Comparison of ENCODE assay signal across 29 cellular contexts in the genomic region with DNA sequence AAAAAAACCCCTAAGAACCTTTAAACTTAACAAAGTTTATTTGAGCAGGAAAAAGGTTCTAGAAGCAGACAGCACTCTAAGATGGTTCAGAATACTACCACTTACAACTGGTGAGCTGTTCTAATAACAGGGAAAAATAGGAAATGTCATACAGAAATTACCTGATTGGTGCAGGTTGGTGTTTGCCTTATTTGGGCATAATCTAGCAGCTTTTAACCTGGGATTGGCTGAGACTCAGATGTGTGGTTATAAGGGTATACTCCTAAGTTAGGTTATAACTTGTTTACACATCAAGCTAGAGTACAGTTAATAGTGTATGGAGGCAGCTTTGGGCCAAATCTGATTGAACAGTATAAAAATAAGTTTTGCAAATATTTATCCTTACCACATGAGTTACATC. TPM values are rescaled to one million over a fixed set of nuclear protein-coding genes. Genes with fewer than 3 reads are reported as not detected.
A peak's percentile ranks its signal among the peaks of the same experiment; 100 is the strongest.
DNase-seq lines count a peak whose midpoint lies in the region; ATAC-seq, FAIRE-seq and TF ChIP-seq lines count a peak whose summit lies in the region.
"Had no signal": no experiment of that assay in that cellular context is flagged by ENCODE, and none has a peak within 500 bp of the region (broad histone marks: within the 10 kb centered on the region; RNA-seq: fewer than 3 reads in every experiment).

No MANE protein-coding gene starts in this region.

- CTCF ChIA-PET in H1 (lab: Charles Lee; ENCODE audit: partially characterized antibody) = interaction anchor here (0.9 to 1.9 kb wide), 8 partner anchors 12 to 290 kb away, joined by 3 to 7 read pairs (median 4); no protein-coding TSS in a partner anchor

- peaks cover 0 to 3% (median 0%) of the 10 kb centered on the region in 4 experiments; a peak in 1 of 7 replicates for H3K4me1 ChIP-seq in H1 (replicated peaks in 1 of 4; ENCODE audit: control insufficient read depth in 3 of 4, insufficient read depth in 4 of 4, low read length in 3 of 4)
- H3K4me1 ChIP-seq: prostate gland had no signal

- H3K9me3 ChIP-seq in H1 (ENCODE audit: insufficient read depth in 2 of 2, low read depth in 1 of 2, low read length in 1 of 2) = no peaks in the 10 kb centered on the region
- H3K9me3 ChIP-seq: left lung, prostate gland, thoracic aorta had no signal

- H4K8ac ChIP-seq in H1 (ENCODE audit: extremely low read depth, insufficient read depth, low read length) = no peak overlapping the region

- no peak for TF ChIP-seq POLR2A in H1 (IDR thresholded peaks at IDR 0.05; ENCODE audit: control extremely low read depth in 1 of 2, low read depth in 2 of 2, low read length in 2 of 2)

- no peak overlapping the region for H3K4me2 ChIP-seq in H1 (ENCODE audit: insufficient read depth in 1 of 2, low read depth in 2 of 2, low read length in 2 of 2)
- H3K4me2 ChIP-seq: hepatocyte had no signal

- no peak overlapping the region for H2BK5ac ChIP-seq in H1 (ENCODE audit: low read depth, low read length)

- H3K4me3 ChIP-seq in H1 (ENCODE audit: extremely low read depth in 1 of 4, insufficient read depth in 2 of 4, low read depth in 3 of 4, low read length in 4 of 4) = no peak overlapping the region
- H3K4me3 ChIP-seq: hepatocyte, left lung, prostate gland, thoracic aorta had no signal

- no peak overlapping the region for H3K18ac ChIP-seq in H1 (ENCODE audit: extremely low read depth, low read length)

- FAIRE-seq in H1 (lab: Jason Lieb, UNC) = peak; percentile 13

- no peak overlapping the region for H2BK12ac ChIP-seq in H1 (ENCODE audit: low read depth, low read length)

- peaks cover 0 to 2% of the 10 kb centered on the region in 2 experiments for H4K20me1 ChIP-seq in H1 (replicated peaks in 1 of 2; ENCODE audit: control insufficient read depth in 1 of 2, insufficient read depth in 2 of 2, low read length in 2 of 2)

- peaks cover 0 to 68% of the 10 kb centered on the region in 2 experiments; a peak in 3 of 4 replicates for H3K79me2 ChIP-seq in H1 (ENCODE audit: control insufficient read depth in 1 of 2, insufficient read depth in 2 of 2, low read length in 2 of 2)

- DNase-seq in NCI-H146 (lab: John Stamatoyannopoulos, UW) = peak; percentile 2
- no peak for DNase-seq in NCI-H146 treated with DMSO at 0.1 percent for 48 hours (lab: John Stamatoyannopoulos, UW; ENCODE audit: unreplicated experiment)
- peak; percentile 24 for DNase-seq in RPMI7951 (ENCODE audit: low read depth)
- no peak for DNase-seq in H1 (ENCODE audit: low read depth in 1 of 2, low spot score in 2 of 2)
- peak; percentile 61 for DNase-seq in renal cortical epithelial cell (ENCODE audit: low read depth)
- DNase-seq in activated CD4-positive, CD25-positive, alpha-beta regulatory T cell (lab: John Stamatoyannopoulos, UW) = no peak
- DNase-seq in activated effector memory CD4-positive, alpha-beta T cell treated with anti-CD3 and anti-CD28 coated beads, Interleukin-2, amount 50 U/mL, for 16 hours = no peak
- DNase-seq: 8988T; activated CD4-positive, alpha-beta T cell treated with anti-CD3 and anti-CD28 coated beads for 48 hours; activated CD8-positive, alpha-beta memory T cell treated with anti-CD3 and anti-CD28 coated beads for 24 hours; activated gamma-delta T cell; brain microvascular endothelial cell; CD4-positive, CD25-positive, alpha-beta regulatory T cell; effector CD8-positive, alpha-beta T cell; foreskin melanocyte; KBM-7; left lung; NCI-H1417; NCI-H2107; NCI-H446; NCI-H82; stimulated activated CD4-positive, alpha-beta T cell treated with anti-CD3 and anti-CD28 coated beads, Interleukin-15, amount 100 ng/mL, for 24 hours; stimulated activated naive CD8-positive, alpha-beta T cell treated with anti-CD3 and anti-CD28 coated beads, Interleukin-15, Interleukin-2, amounts not matched to agents 100 U/mL and 50 U/mL, for 24 hours; T-helper 17 cell had no signal

- no peak overlapping the region for H3K56ac ChIP-seq in H1 (replicated peaks; ENCODE audit: insufficient read length, low read depth, low read length)

- no peak for TF ChIP-seq EP300 in H1 (IDR thresholded peaks at IDR 0.05; ENCODE audit: borderline replicate concordance in 1 of 2, low read depth in 2 of 2, low read length in 2 of 2)

- no peak overlapping the region for H4K5ac ChIP-seq in H1 (ENCODE audit: insufficient read length, low read depth, low read length)

- ATAC-seq in GM19455 (IDR thresholded peaks at IDR 0.05; ENCODE audit: unreplicated experiment) = no peak
- ATAC-seq: left lung; stimulated activated naive CD8-positive, alpha-beta T cell treated with anti-CD3 and anti-CD28 coated beads, Interleukin-15, Interleukin-2, amounts not matched to agents 100 U/mL and 50 U/mL, for 24 hours; T-helper 17 cell had no signal

- POLR2A ChIA-PET in H1 (lab: Charles Lee; ENCODE audit: partially characterized antibody) = no interaction called here

- no peaks in the 10 kb centered on the region; the same call in 1 of the 2 replicates for H3K23me2 ChIP-seq in H1 (ENCODE audit: low read depth, low read length)

- no peak overlapping the region for H2AK5ac ChIP-seq in H1 (ENCODE audit: low read depth, low read length)

- no peak for TF ChIP-seq RAD21 in H1 (IDR thresholded peaks at IDR 0.05 in 1 of 2, conservative IDR thresholded peaks at IDR 0.05 in 1 of 2; ENCODE audit: low read depth in 2 of 2, low read length in 2 of 2)

- H3K23ac ChIP-seq in H1 (ENCODE audit: insufficient read length) = no peak overlapping the region

- no peak overlapping the region for H3K4ac ChIP-seq in H1 (replicated peaks; ENCODE audit: insufficient read length, low read depth, low read length)

- no peak overlapping the region for H3K9ac ChIP-seq in H1 (replicated peaks in 1 of 4; ENCODE audit: extremely low read depth in 1 of 4, low read depth in 3 of 4, low read length in 3 of 4)

- no peak for TF ChIP-seq CTCF in H1 (IDR thresholded peaks at IDR 0.05; ENCODE audit: control extremely low read depth in 1 of 3, insufficient read depth in 1 of 3, low read depth in 1 of 3, low read length in 3 of 3)

- H3K79me1 ChIP-seq in H1 (ENCODE audit: low read depth, low read length) = no peaks in the 10 kb centered on the region

- H2BK15ac ChIP-seq in H1 (ENCODE audit: low read length) = no peak overlapping the region

- H2BK120ac ChIP-seq in H1 (replicated peaks; ENCODE audit: low read depth, low read length) = no peak overlapping the region

- no peaks in the 10 kb centered on the region for H3K27me3 ChIP-seq in H1 (replicated peaks in 1 of 4; ENCODE audit: control insufficient read depth in 3 of 4, extremely low read depth in 1 of 4, insufficient read depth in 3 of 4, low read length in 3 of 4)
- H3K27me3 ChIP-seq: brain microvascular endothelial cell, hepatocyte, left lung had no signal

- H3K14ac ChIP-seq in H1 (ENCODE audit: insufficient read length) = no peak overlapping the region

- no peak overlapping the region for H3K27ac ChIP-seq in H1 (ENCODE audit: low read depth, low read length)
- H3K27ac ChIP-seq: brain microvascular endothelial cell, hepatocyte, left lung, prostate gland, RWPE1, thoracic aorta had no signal

- H3K36me3 ChIP-seq in H1 (ENCODE audit: control insufficient read depth in 2 of 4, insufficient read depth in 4 of 4, low read length in 3 of 4) = no peaks in the 10 kb centered on the region
- H3K36me3 ChIP-seq: brain microvascular endothelial cell, left lung, prostate gland, thoracic aorta had no signal

- no peak overlapping the region for H2BK20ac ChIP-seq in H1 (ENCODE audit: low read length)

- no peak overlapping the region for H2AFZ ChIP-seq in H1 (ENCODE audit: low read length)
- H2AFZ ChIP-seq: hepatocyte had no signal

- H4K91ac ChIP-seq in H1 (replicated peaks; ENCODE audit: insufficient read length, low read length) = no peak overlapping the region

TF ChIP-seq in H1, 55 proteins besides CTCF, POLR2A, EP300 and RAD21:
- peak; percentile 99 for TF ChIP-seq SRF (IDR thresholded peaks at IDR 0.05; ENCODE audit: low read depth, low read length)
- no peak for TF ChIP-seq KDM4A (IDR thresholded peaks at IDR 0.05; ENCODE audit: low read depth, low read length, severe bottlenecking)

RNA-seq across cellular contexts. Expression of a gene that starts 59.8 kb away (rescaled TPM):
- total RNA-seq in RPMI7951 (2014; rRNA removed; shearing (Covaris generic)) = 40.1 and 46.7 TPM in 2 replicates
- 70.7 and 71.3 TPM in 2 replicates for total RNA-seq in H1 (2021; fragmentation: NEBNext Ultra II Directional; extraction: Animal tissue kit (Norgen Biotek cat#: 25700))
- polyA plus RNA-seq in H1 (2011; rRNA removed) = 18.2 and 23.3 TPM in 2 replicates
- 37.2 TPM for polyA plus RNA-seq in H1 (2011; cell fraction: cytosol; rRNA removed)
- 18.9 TPM for polyA plus RNA-seq in H1 (2011; cell fraction: nucleus; rRNA removed)
- 28.3 to 57.0 TPM (median 38.8 TPM) in 4 replicates for polyA plus RNA-seq in H1 (2012, experiment 1 of 2)
- polyA plus RNA-seq in H1 (2012, experiment 2 of 2) = 9.5 TPM
- polyA plus RNA-seq in H1 (2013, experiment 1 of 2) = 32.7 TPM
- polyA plus RNA-seq in H1 (2013, experiment 2 of 2) = 32.6 TPM
- 34.0 and 85.2 TPM in 2 replicates for polyA minus RNA-seq in H1 (2011; rRNA and poly(A)+ RNA removed)
- polyA minus RNA-seq in H1 (2011; cell fraction: cytosol; rRNA and poly(A)+ RNA removed) = 27.7 TPM
- 58.3 TPM for polyA minus RNA-seq in H1 (2011; cell fraction: nucleus; rRNA and poly(A)+ RNA removed)
- total RNA-seq in renal cortical epithelial cell = 86.0 and 96.6 TPM in 2 replicates

Comparison
In these comparisons a context has a peak if more than half of its experiments do, and no peak if none do; other contexts are left out.
1. DNase-seq: peak in NCI-H146 (single experiment), RPMI7951 (single experiment) and renal cortical epithelial cell (single experiment); none in NCI-H146 treated with DMSO at 0.1 percent for 48 hours (single experiment), H1 (0 of 2), activated CD4-positive, CD25-positive, alpha-beta regulatory T cell (0 of 4) and activated effector memory CD4-positive, alpha-beta T cell treated with anti-CD3 and anti-CD28 coated beads, Interleukin-2, amount 50 U/mL, for 16 hours (single experiment).